19 cellular contexts compared by ENCODE assay signal in genomic region chr10:131095109-131095580, GRCh38.
DNase-seq lines count a peak whose midpoint lies in the region; ATAC-seq lines count a peak whose summit lies in the region.
"Had no signal": no experiment of that assay in that cellular context is flagged by ENCODE, and none has a peak within 500 bp of the region (broad histone marks: within the 10 kb centered on the region; RNA-seq: fewer than 3 reads in every experiment).

No MANE protein-coding gene starts in this region.

- DNase-seq in right cardiac atrium: peak in 2 of 3 donors; percentile 25 to 74
- no peak for DNase-seq in cardiac septum (ENCODE audit: low spot score)
- no peak for DNase-seq in epithelial cell of prostate (ENCODE audit: low read depth, low spot score)
- no peak for DNase-seq in neuronal stem cell (ENCODE audit: low spot score)
- no peak for DNase-seq in aorta
- DNase-seq in NK-92 treated with Interleukin-12 subunit alpha and Interleukin-12 subunit beta, amount 100 ng/mL, for 24 hours (lab: John Stamatoyannopoulos, UW): no peak
- DNase-seq: activated CD4-positive, alpha-beta T cell treated with anti-CD3 and anti-CD28 coated beads for 1 hour; activated naive CD4-positive, alpha-beta T cell treated with anti-CD3 and anti-CD28 coated beads, Interleukin-2, amount 50 U/mL, for 16 hours; activated T-cell treated with anti-CD3 and anti-CD28 coated beads, Interleukin-2, amount 50 U/mL, for 4 hours; EL; naive thymus-derived CD4-positive, alpha-beta T cell; NCI-H2081 treated with DMSO at 0.1 percent for 48 hours; stimulated activated CD4-positive, alpha-beta T cell treated with anti-CD3 and anti-CD28 coated beads, Interleukin-4, amount 100 ng/mL, for 1 hour; stomach had no signal

- H3K4me3 ChIP-seq in right cardiac atrium (ENCODE audit: low read length) (no peak overlapping the region), neuronal stem cell (ENCODE audit: low read length in 2 of 2) (no peak overlapping the region), aorta (ENCODE audit: low read length in 2 of 2) (no peak overlapping the region)
- H3K4me3 ChIP-seq: ascending aorta, stomach had no signal

- peak overlapping the region; percentile 93 for H2BK120ac ChIP-seq in neuronal stem cell (ENCODE audit: low read depth, low read length)

- intact Hi-C loops in right cardiac atrium (cut with DNase I) (no loop called here), cardiac septum (cut with DNase I) (no loop called here), aorta (cut with DNase I) (no loop called here)

- H3K79me1 ChIP-seq in neuronal stem cell (ENCODE audit: low read depth, low read length): no peaks in the 10 kb centered on the region

- peak; percentile 39 to 50 for ATAC-seq in right cardiac atrium
- ATAC-seq in aorta (ENCODE audit: low FRiP score): peak; percentile 19
- no peak for ATAC-seq in GM21526 (IDR thresholded peaks at IDR 0.05; ENCODE audit: low FRiP score, unreplicated experiment)
- no peak for ATAC-seq in HG02610 (IDR thresholded peaks at IDR 0.05; ENCODE audit: unreplicated experiment)
- ATAC-seq: HepG2; naive thymus-derived CD4-positive, alpha-beta T cell had no signal

- H2AFZ ChIP-seq in neuronal stem cell (ENCODE audit: low read length): peak overlapping the region; percentile 68

- H3K4me1 ChIP-seq in right cardiac atrium (ENCODE audit: control insufficient read depth, insufficient read depth, low read length) (no peaks in the 10 kb centered on the region), neuronal stem cell (ENCODE audit: control insufficient read depth in 2 of 2, insufficient read depth in 1 of 2, low read depth in 1 of 2, low read length in 2 of 2) (peaks cover 0 to 3% of the 10 kb centered on the region in 2 donors), aorta (ENCODE audit: control insufficient read depth in 1 of 2, insufficient read depth in 2 of 2, low read length in 2 of 2) (no peaks in the 10 kb centered on the region)
- H3K4me1 ChIP-seq: ascending aorta, stomach had no signal

- H3K9ac ChIP-seq in neuronal stem cell (ENCODE audit: low read depth, low read length, poor library complexity): no peak overlapping the region

- H2BK15ac ChIP-seq in neuronal stem cell (ENCODE audit: low read length): peak overlapping the region; percentile 71

- peak overlapping the region; percentile 91 for H3K18ac ChIP-seq in neuronal stem cell (ENCODE audit: low read length)

- H3K9me3 ChIP-seq in right cardiac atrium (ENCODE audit: control insufficient read depth, low read length) (no peaks in the 10 kb centered on the region), neuronal stem cell (replicated peaks in 1 of 2; ENCODE audit: control insufficient read depth in 2 of 2, insufficient read depth in 1 of 2, low read depth in 1 of 2, low read length in 2 of 2) (no peaks in the 10 kb centered on the region), aorta (ENCODE audit: control insufficient read depth, low read length) (no peaks in the 10 kb centered on the region)
- H3K9me3 ChIP-seq: ascending aorta, stomach had no signal

- H3K27me3 ChIP-seq in right cardiac atrium (ENCODE audit: control insufficient read depth, insufficient read depth): no peaks in the 10 kb centered on the region
- no peaks in the 10 kb centered on the region for H3K27me3 ChIP-seq in neuronal stem cell (ENCODE audit: control insufficient read depth in 3 of 3, insufficient read depth in 3 of 3, low read depth in 1 of 3, low read length in 3 of 3)
- H3K27me3 ChIP-seq in aorta (ENCODE audit: control insufficient read depth in 1 of 2, insufficient read depth in 2 of 2, low read length in 1 of 2): no peaks in the 10 kb centered on the region
- H3K27me3 ChIP-seq: ascending aorta had no signal

- H3K27ac ChIP-seq in right cardiac atrium (ENCODE audit: low read length) (no peak overlapping the region), epithelial cell of prostate (peak overlapping the region; percentile 54), neuronal stem cell (replicated peaks; ENCODE audit: low read length) (peak overlapping the region; percentile 76), aorta (ENCODE audit: low read depth in 1 of 2, low read length in 2 of 2) (no peak overlapping the region)
- H3K27ac ChIP-seq: ascending aorta, C4-2B, stomach had no signal

- no peak overlapping the region for H3K4me2 ChIP-seq in neuronal stem cell (ENCODE audit: insufficient read depth, low read length, poor library complexity, severe bottlenecking)

- H4K91ac ChIP-seq in neuronal stem cell (ENCODE audit: low read depth, low read length, poor library complexity): no peak overlapping the region

- peak overlapping the region; percentile 34 for H3K23ac ChIP-seq in neuronal stem cell (ENCODE audit: low read depth, low read length, poor library complexity)

- peak overlapping the region; percentile 99 for H2BK12ac ChIP-seq in neuronal stem cell (ENCODE audit: low read length)

- 66% methylated on average over 27 of the region's 27 CpGs for WGBS in right cardiac atrium
- no CpG with 5 or more reads among the region's 27 CpGs for WGBS in neuronal stem cell (ENCODE audit: extremely low coverage in 2 of 2, insufficient read length in 2 of 2, insufficient replicate concordance in 1 of 2), 2 donors
- WGBS in aorta, 2 donors: 83 to 84% methylated on average over 25 to 27 of the region's 27 CpGs

- H3K4ac ChIP-seq in neuronal stem cell (ENCODE audit: low read length): no peak overlapping the region

- no peak overlapping the region for H3K14ac ChIP-seq in neuronal stem cell (ENCODE audit: low read length)

- no peak overlapping the region for H4K8ac ChIP-seq in neuronal stem cell (ENCODE audit: low read depth, low read length)

- H3K36me3 ChIP-seq in neuronal stem cell (replicated peaks in 1 of 2; ENCODE audit: control insufficient read depth in 2 of 2, insufficient read depth in 2 of 2, low read length in 2 of 2) (no peaks in the 10 kb centered on the region), aorta (ENCODE audit: control insufficient read depth in 1 of 2, insufficient read depth in 2 of 2, low read length in 1 of 2) (no peaks in the 10 kb centered on the region)
- H3K36me3 ChIP-seq: ascending aorta, stomach had no signal

- peak overlapping the region; percentile 96 for H2AK5ac ChIP-seq in neuronal stem cell (ENCODE audit: low read depth, low read length)

- peak overlapping the region; percentile 97 for H2BK5ac ChIP-seq in neuronal stem cell (ENCODE audit: low read length)

Comparison
In these comparisons a context has a peak if more than half of its experiments do, and no peak if none do; other contexts are left out.
1. DNase-seq: peak in right cardiac atrium (2 of 3); none in cardiac septum (single experiment), epithelial cell of prostate (single experiment), neuronal stem cell (single experiment), aorta (0 of 2) and NK-92 treated with Interleukin-12 subunit alpha and Interleukin-12 subunit beta, amount 100 ng/mL, for 24 hours (single experiment).
2. ATAC-seq: peak in right cardiac atrium (2 of 2) and aorta (single experiment); none in GM21526 (single experiment) and HG02610 (single experiment).
3. H3K27ac ChIP-seq: peak in epithelial cell of prostate (single experiment) and neuronal stem cell (single experiment); none in right cardiac atrium (single experiment) and aorta (0 of 2).